ENCODE assay signal across 23 cellular contexts in genomic region chr10:63646491-63646890, GRCh38.
"Had no signal": no experiment of that assay in that cellular context is flagged by ENCODE, and none has a peak within 500 bp of the region (broad histone marks: within the 10 kb centered on the region; RNA-seq: fewer than 3 reads in every experiment).

No MANE protein-coding gene starts in this region.

- H3K9me3 ChIP-seq: left lung, sigmoid colon, testis, uterus had no signal

- H3K27ac ChIP-seq: hepatocyte, left lung, sigmoid colon, testis, VCaP had no signal

- H3K4me1 ChIP-seq: left lung, sigmoid colon, testis, uterus had no signal

- H3K27me3 ChIP-seq: hepatocyte, left lung, sigmoid colon, testis, uterus had no signal

- H3K79me2 ChIP-seq: hepatocyte had no signal

- H3K4me3 ChIP-seq: hepatocyte, left lung, sigmoid colon, smooth muscle cell, testis, uterus had no signal

- FAIRE-seq: endometrium had no signal

- H3K36me3 ChIP-seq: left lung, sigmoid colon, uterus had no signal

- H3K4me2 ChIP-seq: hepatocyte, smooth muscle cell had no signal

- H2AFZ ChIP-seq: hepatocyte had no signal

- DNase-seq: activated CD4-positive, alpha-beta memory T cell treated with anti-CD3 and anti-CD28 coated beads, Interleukin-2, amount 10 ng/mL, durations not matched to agents 7 days and 5 days; activated CD4-positive, alpha-beta T cell treated with anti-CD3 and anti-CD28 coated beads, Interleukin-2, amount 10 ng/mL, durations not matched to agents 24 days and 14 days; activated effector memory CD4-positive, alpha-beta T cell treated with anti-CD3 and anti-CD28 coated beads, Interleukin-2, amount 50 U/mL, for 16 hours; activated naive CD4-positive, alpha-beta T cell treated with anti-CD3 and anti-CD28 coated beads, Interleukin-2, amount 50 U/mL, for 16 hours; activated naive CD8-positive, alpha-beta T cell treated with anti-CD3 and anti-CD28 coated beads, Interleukin-2, amount 50 U/mL, for 24 hours; effector CD4-positive, alpha-beta T cell; foreskin melanocyte; glutamatergic neuron; kidney glomerular epithelial cell; left lung; naive thymus-derived CD4-positive, alpha-beta T cell; retina; sigmoid colon; stimulated activated CD4-positive, alpha-beta T cell treated with anti-CD3 and anti-CD28 coated beads, Interleukin-15, amount 100 ng/mL, for 24 hours; testis; trophoblast cell; uterus had no signal

- ATAC-seq: activated CD4-positive, CD25-positive, alpha-beta regulatory T cell treated with anti-CD3 and anti-CD28 coated beads, Interleukin-2, amount 50 U/mL, for 24 hours; activated naive CD8-positive, alpha-beta T cell treated with anti-CD3 and anti-CD28 coated beads, Interleukin-2, amount 50 U/mL, for 24 hours; left lung; naive thymus-derived CD4-positive, alpha-beta T cell; stimulated activated memory B cell treated with anti-CD40 and anti-IgM and Interleukin-4, amounts not matched to agents 10 μg/mL and 1 μg/mL and 100 μg/mL, for 72 hours had no signal
